ENCODE assay signal across 21 cellular contexts in the genomic region with DNA sequence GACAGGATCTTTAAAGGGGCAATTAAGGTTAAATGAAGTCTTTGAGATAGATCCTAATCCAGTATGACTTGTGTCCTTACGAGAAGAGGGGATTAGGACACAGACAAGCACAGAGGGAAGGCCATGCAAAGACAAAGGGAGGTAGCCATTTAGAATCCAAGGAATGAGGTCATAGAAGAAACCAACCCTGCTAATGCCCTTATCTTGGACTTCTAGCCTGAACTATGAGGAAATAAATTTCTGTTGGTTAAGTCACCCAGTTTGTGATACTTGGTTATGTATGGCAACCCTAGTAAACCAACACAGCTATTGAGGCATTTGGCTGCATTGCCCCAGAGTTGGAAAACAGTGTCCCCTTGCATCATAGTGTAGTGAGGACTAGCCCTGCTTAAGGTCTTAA.
A peak's percentile ranks its signal among the peaks of the same experiment; 100 is the strongest.
DNase-seq lines count a peak whose midpoint lies in the region; ATAC-seq and TF ChIP-seq lines count a peak whose summit lies in the region.
"Had no signal": no experiment of that assay in that cellular context is flagged by ENCODE, and none has a peak within 500 bp of the region (broad histone marks: within the 10 kb centered on the region; RNA-seq: fewer than 3 reads in every experiment).

No MANE protein-coding gene starts in this region.

- H3K27ac ChIP-seq in body of pancreas, result no peak overlapping the region
- H3K27ac ChIP-seq: lower lobe of right lung, thoracic aorta had no signal

- H3K27me3 Mint-ChIP-seq in Caco-2 (ENCODE audit: insufficient read depth, unreplicated experiment), result no peaks in the 10 kb centered on the region
- H3K27me3 Mint-ChIP-seq: activated CD4-positive, alpha-beta T cell treated with anti-CD3 and anti-CD28 coated beads for 36 hours; activated naive CD4-positive, alpha-beta T cell treated with anti-CD3 and anti-CD28 coated beads, Interleukin-2, amount 50 U/mL, for 24 hours; CD4-positive, alpha-beta T cell; central memory CD8-positive, alpha-beta T cell; natural killer cell treated with Interleukin-12 subunit alpha and Interleukin-12 subunit beta and Interleukin-15 and Interleukin-18, amount 100 ng/mL, for 72 hours had no signal

- CTCF ChIA-PET in Caco-2 (lab: Charles Lee), result no interaction called here

- TF ChIP-seq CTCF in Caco-2 (IDR thresholded peaks at IDR 0.05; ENCODE audit: insufficient read depth in 1 of 2, low read depth in 1 of 2, low read length in 1 of 2, severe bottlenecking in 1 of 2, unreplicated experiment in 1 of 2) (no peak), body of pancreas (IDR thresholded peaks at IDR 0.05) (no peak)

- TF ChIP-seq POLR2A in body of pancreas (IDR thresholded peaks at IDR 0.05), result no peak

- DNase-seq in Caco-2 (peak in 1 of 2 experiments; percentile 34), LoVo (ENCODE audit: low spot score) (peak; percentile 43), body of pancreas (no peak), iris pigment epithelial cell (ENCODE audit: low read depth) (peak; percentile 74), NCI-H2107 treated with DMSO at 0.1 percent for 48 hours (lab: John Stamatoyannopoulos, UW; ENCODE audit: unreplicated experiment) (no peak)
- DNase-seq: activated CD4-positive, alpha-beta T cell treated with anti-CD3 and anti-CD28 coated beads for 36 hours; activated T-cell treated with anti-CD3 and anti-CD28 coated beads for 4 hours; CD4-positive, alpha-beta T cell; lower lobe of right lung; NCI-H1092 treated with DMSO at 0.1 percent for 48 hours; NCI-H2171 treated with DMSO at 0.1 percent for 48 hours; SHP77; stimulated activated CD4-positive, alpha-beta T cell treated with anti-CD3 and anti-CD28 coated beads, Interleukin-2, amount 100 ng/mL, for 48 hours had no signal

- intact Hi-C loops in Caco-2 (cut with micrococcal nuclease; ENCODE audit: unreplicated experiment), result no loop called here
- intact Hi-C loops in body of pancreas (cut with DNase I), result no loop called here

- BruUV-seq in Caco-2 (replicated peaks; lab: Mats Ljungman, UMichigan), result no TSS peak

- no peaks in the 10 kb centered on the region for H3K27me3 ChIP-seq in Caco-2 (replicated peaks; ENCODE audit: control insufficient read depth, insufficient read depth, low read length)
- H3K27me3 ChIP-seq in body of pancreas, result no peaks in the 10 kb centered on the region

- H3K9me3 Mint-ChIP-seq in Caco-2 (ENCODE audit: unreplicated experiment), result no peaks in the 10 kb centered on the region
- H3K9me3 Mint-ChIP-seq: activated naive CD4-positive, alpha-beta T cell treated with anti-CD3 and anti-CD28 coated beads, Interleukin-2, amount 50 U/mL, for 24 hours; CD4-positive, alpha-beta T cell; central memory CD8-positive, alpha-beta T cell; natural killer cell treated with Interleukin-12 subunit alpha and Interleukin-12 subunit beta and Interleukin-15 and Interleukin-18, amount 100 ng/mL, for 72 hours; T-helper 2 cell treated with Interferon-gamma antibody and Interleukin-4, amounts not matched to agents 5 μg/mL and 100 μg/mL, for 36 hours had no signal

- H3K4me1 ChIP-seq in Caco-2 (peaks cover 12% of the 10 kb centered on the region; the same call in 1 of the 2 replicates), body of pancreas (peaks cover 20% of the 10 kb centered on the region)
- H3K4me1 ChIP-seq: lower lobe of right lung had no signal

- H3K27ac Mint-ChIP-seq in Caco-2 (ENCODE audit: unreplicated experiment), result peak overlapping the region; percentile 66
- H3K27ac Mint-ChIP-seq: activated CD4-positive, alpha-beta T cell treated with anti-CD3 and anti-CD28 coated beads for 36 hours; activated naive CD4-positive, alpha-beta T cell treated with anti-CD3 and anti-CD28 coated beads, Interleukin-2, amount 50 U/mL, for 24 hours; CD4-positive, alpha-beta T cell; natural killer cell treated with Interleukin-12 subunit alpha and Interleukin-12 subunit beta and Interleukin-15 and Interleukin-18, amount 100 ng/mL, for 72 hours; T-helper 2 cell treated with Interferon-gamma antibody and Interleukin-4, amounts not matched to agents 5 μg/mL and 100 μg/mL, for 36 hours had no signal

- H3K9me3 ChIP-seq in Caco-2 (no peaks in the 10 kb centered on the region), body of pancreas (no peaks in the 10 kb centered on the region)
- H3K9me3 ChIP-seq: lower lobe of right lung, thoracic aorta had no signal

- H3K36me3 Mint-ChIP-seq in Caco-2 (ENCODE audit: insufficient read depth, unreplicated experiment), result no peaks in the 10 kb centered on the region
- H3K36me3 Mint-ChIP-seq: activated naive CD4-positive, alpha-beta T cell treated with anti-CD3 and anti-CD28 coated beads, Interleukin-2, amount 50 U/mL, for 24 hours; natural killer cell treated with Interleukin-12 subunit alpha and Interleukin-12 subunit beta and Interleukin-15 and Interleukin-18, amount 100 ng/mL, for 72 hours had no signal

- no peak overlapping the region for H3K4me3 Mint-ChIP-seq in Caco-2 (ENCODE audit: unreplicated experiment)
- H3K4me3 Mint-ChIP-seq: activated CD4-positive, alpha-beta T cell treated with anti-CD3 and anti-CD28 coated beads for 36 hours; activated naive CD4-positive, alpha-beta T cell treated with anti-CD3 and anti-CD28 coated beads, Interleukin-2, amount 50 U/mL, for 24 hours; CD4-positive, alpha-beta T cell; central memory CD8-positive, alpha-beta T cell; natural killer cell treated with Interleukin-12 subunit alpha and Interleukin-12 subunit beta and Interleukin-15 and Interleukin-18, amount 100 ng/mL, for 72 hours; T-helper 2 cell treated with Interferon-gamma antibody and Interleukin-4, amounts not matched to agents 5 μg/mL and 100 μg/mL, for 36 hours had no signal

- WGBS in body of pancreas, 2 donors, result 89 to 100% methylated on average over 1 of the region's 1 CpG

- H3K4me1 Mint-ChIP-seq in Caco-2 (ENCODE audit: low read depth, unreplicated experiment), result peaks cover 21% of the 10 kb centered on the region

- POLR2A ChIA-PET in Caco-2 (lab: Charles Lee), result no interaction called here

- H3K36me3 ChIP-seq in Caco-2 (ENCODE audit: control insufficient read depth, insufficient read depth, low read length) (no peaks in the 10 kb centered on the region), body of pancreas (replicated peaks in 1 of 2; ENCODE audit: insufficient read depth in 1 of 2, low read depth in 2 of 2) (no peaks in the 10 kb centered on the region)
- H3K36me3 ChIP-seq: lower lobe of right lung, thoracic aorta had no signal

- ATAC-seq in body of pancreas (peak; percentile 12), GM18867 (IDR thresholded peaks at IDR 0.05; ENCODE audit: unreplicated experiment) (no peak), GM19452 (IDR thresholded peaks at IDR 0.05; ENCODE audit: unreplicated experiment) (no peak), HG03439 (IDR thresholded peaks at IDR 0.05; ENCODE audit: unreplicated experiment) (no peak)
- ATAC-seq: activated CD4-positive, alpha-beta T cell treated with anti-CD3 and anti-CD28 coated beads for 36 hours; lower lobe of right lung; natural killer cell treated with Interleukin-12 subunit alpha and Interleukin-12 subunit beta and Interleukin-15 and Interleukin-18, amount 100 ng/mL, for 72 hours had no signal

- H3K4me3 ChIP-seq in Caco-2 (ENCODE audit: low read depth, low read length) (no peak overlapping the region), body of pancreas (no peak overlapping the region)
- H3K4me3 ChIP-seq: lower lobe of right lung, thoracic aorta had no signal

Comparison
In these comparisons a context has a peak if more than half of its experiments do, and no peak if none do; other contexts are left out.
1. DNase-seq: peak in LoVo (single experiment) and iris pigment epithelial cell (single experiment); none in body of pancreas (0 of 4) and NCI-H2107 treated with DMSO at 0.1 percent for 48 hours (single experiment).